ENCODE assay signal across 8 cellular contexts in genomic region chr13:113837554-113838355, GRCh38. TPM values are rescaled to one million over a fixed set of nuclear protein-coding genes. Genes with fewer than 3 reads are reported as not detected.
DNase-seq lines count a peak whose midpoint lies in the region; ATAC-seq and TF ChIP-seq lines count a peak whose summit lies in the region.

No MANE protein-coding gene starts in this region.

- H3K27me3 ChIP-seq in ACC112 (ENCODE audit: insufficient read depth, low read length) (no peaks in the 10 kb centered on the region), neuronal stem cell (ENCODE audit: control insufficient read depth in 3 of 3, insufficient read depth in 3 of 3, low read depth in 1 of 3, low read length in 3 of 3) (no peaks in the 10 kb centered on the region)

- H3K9me3 ChIP-seq in neuronal stem cell (replicated peaks in 1 of 2; ENCODE audit: control insufficient read depth in 2 of 2, insufficient read depth in 1 of 2, low read depth in 1 of 2, low read length in 2 of 2) (no peaks in the 10 kb centered on the region), T-helper 17 cell (ENCODE audit: control insufficient read depth, low read length, poor library complexity, severe bottlenecking) (no peaks in the 10 kb centered on the region)

- peak overlapping the region; percentile 99 for H2BK12ac ChIP-seq in neuronal stem cell (ENCODE audit: low read length)

- peak overlapping the region; percentile 100 for H2AK5ac ChIP-seq in neuronal stem cell (ENCODE audit: low read depth, low read length)

- H4K91ac ChIP-seq in neuronal stem cell (ENCODE audit: low read depth, low read length, poor library complexity), result peak overlapping the region; percentile 100

- no peaks in the 10 kb centered on the region for H3K27me3 Mint-ChIP-seq in T-helper 17 cell

- peaks cover 19% of the 10 kb centered on the region for H3K4me1 ChIP-seq in ACC112 (ENCODE audit: control insufficient read depth, insufficient read depth, low read length, unreplicated experiment)
- peaks cover 12 to 35% of the 10 kb centered on the region in 2 donors for H3K4me1 ChIP-seq in neuronal stem cell (ENCODE audit: control insufficient read depth in 2 of 2, insufficient read depth in 1 of 2, low read depth in 1 of 2, low read length in 2 of 2)

- peak overlapping the region; percentile 70 for H3K9ac ChIP-seq in neuronal stem cell (ENCODE audit: low read depth, low read length, poor library complexity)

- H3K4me3 ChIP-seq in ACC112 (ENCODE audit: low read depth, low read length) (peak overlapping the region; percentile 21; the same call in 1 of the 2 replicates), neuronal stem cell (ENCODE audit: low read length in 2 of 2) (no peak overlapping the region)

- H3K36me3 ChIP-seq in ACC112 (ENCODE audit: insufficient read depth, low read length) (no peaks in the 10 kb centered on the region), neuronal stem cell (replicated peaks in 1 of 2; ENCODE audit: control insufficient read depth in 2 of 2, insufficient read depth in 2 of 2, low read length in 2 of 2) (peaks cover 0 to 8% of the 10 kb centered on the region in 2 donors)

- CTCF ChIA-PET in HEK293T (lab: Yijun Ruan, JAX), result interaction anchor here (0.6 kb wide), 1 partner anchor 14 kb away, joined by 3 read pairs; no protein-coding TSS in a partner anchor

- H3K4ac ChIP-seq in neuronal stem cell (ENCODE audit: low read length), result peak overlapping the region; percentile 100

- peak overlapping the region; percentile 98 for H4K8ac ChIP-seq in neuronal stem cell (ENCODE audit: low read depth, low read length)

- H3K23ac ChIP-seq in neuronal stem cell (ENCODE audit: low read depth, low read length, poor library complexity), result peak overlapping the region; percentile 93

- H2BK5ac ChIP-seq in neuronal stem cell (ENCODE audit: low read length), result peak overlapping the region; percentile 100

- no peak overlapping the region for H3K27ac Mint-ChIP-seq in T-helper 17 cell

- H3K79me1 ChIP-seq in neuronal stem cell (ENCODE audit: low read depth, low read length), result no peaks in the 10 kb centered on the region

- no peak overlapping the region for H3K4me2 ChIP-seq in neuronal stem cell (ENCODE audit: insufficient read depth, low read length, poor library complexity, severe bottlenecking)

- H2AFZ ChIP-seq in ACC112 (ENCODE audit: low read length, unreplicated experiment) (peak overlapping the region; percentile 17), neuronal stem cell (ENCODE audit: low read length) (peak overlapping the region; percentile 62)

- no peaks in the 10 kb centered on the region for H3K36me3 Mint-ChIP-seq in T-helper 17 cell (ENCODE audit: low read depth)

- DNase-seq in HEK293T (ENCODE audit: extremely low spot score) (peak; percentile 16), T1000 (lab: John Stamatoyannopoulos, UW) (peak; percentile 92), fibroblast of the conjunctiva (ENCODE audit: low read depth) (peak; percentile 97), neuronal stem cell (ENCODE audit: low spot score) (no peak), T-helper 17 cell (no peak), HuH-7.5 (ENCODE audit: low spot score) (no peak), cortex of kidney (lab: John Stamatoyannopoulos, UW) (no peak)

- H3K79me2 ChIP-seq in ACC112 (ENCODE audit: control insufficient read depth, insufficient read depth, low read length, unreplicated experiment), result no peaks in the 10 kb centered on the region

- no CpG with 5 or more reads among the region's 16 CpGs for whole genome bisulfite sequencing in neuronal stem cell (ENCODE audit: extremely low coverage in 2 of 2, insufficient read length in 2 of 2, insufficient replicate concordance in 1 of 2), 2 donors

- no peak for ATAC-seq in T-helper 17 cell

- peak overlapping the region; percentile 99 for H2BK120ac ChIP-seq in neuronal stem cell (ENCODE audit: low read depth, low read length)

- peak overlapping the region; percentile 91 for H2BK15ac ChIP-seq in neuronal stem cell (ENCODE audit: low read length)

- H3K14ac ChIP-seq in neuronal stem cell (ENCODE audit: low read length), result peak overlapping the region; percentile 91

- POLR2A ChIA-PET in HEK293T (lab: Yijun Ruan, JAX), result no interaction called here

- peak overlapping the region; percentile 96 for H3K18ac ChIP-seq in neuronal stem cell (ENCODE audit: low read length)

- no peak overlapping the region for H3K4me3 Mint-ChIP-seq in T-helper 17 cell

- H3K27ac ChIP-seq in ACC112 (ENCODE audit: low read depth, low read length), result peak overlapping the region; percentile 91
- H3K27ac ChIP-seq in neuronal stem cell (replicated peaks; ENCODE audit: low read length), result peak overlapping the region; percentile 51

- no peaks in the 10 kb centered on the region for H3K4me1 Mint-ChIP-seq in T-helper 17 cell

TF ChIP-seq in HEK293T, 16 proteins besides CTCF, POLR2A, EP300 and RAD21:
- TF ChIP-seq ELF4 (IDR thresholded peaks at IDR 0.05), result no peak
- TF ChIP-seq SUZ12 (IDR thresholded peaks at IDR 0.05), result no peak
- no peak for TF ChIP-seq TARDBP (IDR thresholded peaks at IDR 0.05)
- no peak for TF ChIP-seq FOXK2 (IDR thresholded peaks at IDR 0.05)
- TF ChIP-seq BHLHE40 (IDR thresholded peaks at IDR 0.05; ENCODE audit: borderline replicate concordance), result no peak
- no peak for TF ChIP-seq FOXM1 (IDR thresholded peaks at IDR 0.05; ENCODE audit: borderline replicate concordance)
- no peak for TF ChIP-seq FOXA1 (IDR thresholded peaks at IDR 0.05)
- TF ChIP-seq CTBP1 (IDR thresholded peaks at IDR 0.05; ENCODE audit: borderline replicate concordance), result no peak
- no peak for TF ChIP-seq SP1 (IDR thresholded peaks at IDR 0.05)
- TF ChIP-seq NFRKB (IDR thresholded peaks at IDR 0.05), result no peak
- TF ChIP-seq HDGF (IDR thresholded peaks at IDR 0.05; ENCODE audit: borderline replicate concordance), result no peak
- TF ChIP-seq L3MBTL2 (conservative IDR thresholded peaks at IDR 0.05), result no peak
- no peak for TF ChIP-seq PKNOX1 (IDR thresholded peaks at IDR 0.05)
- no peak for TF ChIP-seq ZNF384 (IDR thresholded peaks at IDR 0.05)
- no peak for TF ChIP-seq LEF1 (IDR thresholded peaks at IDR 0.05; ENCODE audit: borderline replicate concordance)
- TF ChIP-seq ARNT (IDR thresholded peaks at IDR 0.05), result no peak

RNA-seq across cellular contexts. Expression of gene GAS6, which starts 26.1 kb away (rescaled TPM):
- polyA plus RNA-seq in neuronal stem cell (2013, experiment 1 of 2), result 34.2 TPM
- polyA plus RNA-seq in neuronal stem cell (2013, experiment 2 of 2), result 33.8 TPM
- total RNA-seq in T-helper 17 cell, result 1 to 10 TPM; 2.2 to 3.8 TPM

Comparison
In these comparisons a context has a peak if more than half of its experiments do, and no peak if none do; other contexts are left out.
1. DNase-seq: peak in HEK293T (single experiment), T1000 (single experiment) and fibroblast of the conjunctiva (single experiment); none in neuronal stem cell (single experiment), T-helper 17 cell (0 of 3), HuH-7.5 (single experiment) and cortex of kidney (single experiment).